In the genomic region with DNA sequence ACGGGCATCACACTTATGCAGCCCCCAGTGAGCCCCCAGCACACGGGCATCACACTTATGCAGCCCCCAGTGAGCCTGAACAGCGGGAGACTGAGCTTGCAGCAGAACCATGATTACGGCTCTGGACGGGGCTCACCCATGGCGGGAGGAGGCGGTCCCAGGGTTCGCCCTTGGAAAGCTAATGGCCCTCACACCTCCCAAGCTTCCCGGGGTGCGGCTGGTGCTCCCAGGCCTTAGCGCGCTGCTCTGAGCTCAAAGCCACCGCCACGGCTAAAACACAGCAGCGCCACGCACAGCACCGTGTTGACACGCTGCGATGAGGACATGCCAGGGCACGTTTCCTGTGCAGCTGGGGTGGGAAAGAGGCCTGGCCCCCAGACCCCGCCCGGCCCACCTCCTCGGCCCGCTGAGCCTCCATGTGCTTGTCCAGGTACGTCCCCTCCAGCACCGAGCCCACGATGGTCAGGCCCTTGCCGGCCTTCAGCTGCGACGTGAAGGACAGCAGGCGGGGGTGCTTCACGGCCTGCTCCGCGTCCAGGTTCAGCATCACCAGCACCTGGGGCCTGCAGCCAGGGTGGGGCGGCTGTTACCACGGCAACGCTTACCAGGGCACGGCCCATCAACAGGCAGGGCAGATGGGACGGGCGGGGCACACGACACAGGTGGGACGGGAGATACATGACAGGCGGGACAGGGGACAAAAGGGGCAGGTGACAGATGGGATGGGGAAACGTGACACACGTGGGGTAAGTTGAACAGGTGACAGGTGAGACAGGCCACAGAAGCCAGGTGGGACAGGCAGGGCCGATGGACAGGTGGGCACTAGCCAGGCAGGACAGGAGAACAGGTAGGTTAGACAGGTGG, we compare ENCODE assay signal across 2 cellular contexts.
TF ChIP-seq lines count a peak whose summit lies in the region.

No MANE protein-coding gene starts in this region.

TF ChIP-seq in IMR-90, 13 proteins besides CTCF, POLR2A, EP300 and RAD21:
- TF ChIP-seq SMC3 (IDR thresholded peaks at IDR 0.05; ENCODE audit: low read depth, low read length), result no peak

TF ChIP-seq in K562, 482 proteins besides CTCF, POLR2A, EP300 and RAD21:
- TF ChIP-seq POLR3A (IDR thresholded peaks at IDR 0.05; ENCODE audit: borderline replicate concordance, extremely low read depth, insufficient read depth, insufficient read length) (no peak), HNRNPH1 (optimal IDR thresholded peaks at IDR 0.05; ENCODE audit: low read depth, low read length) (no peak), ZEB2 (IDR thresholded peaks at IDR 0.05) (peak; percentile 53; the same call in 1 of the 2 replicates)
- TF ChIP-seq, protein P1, sequence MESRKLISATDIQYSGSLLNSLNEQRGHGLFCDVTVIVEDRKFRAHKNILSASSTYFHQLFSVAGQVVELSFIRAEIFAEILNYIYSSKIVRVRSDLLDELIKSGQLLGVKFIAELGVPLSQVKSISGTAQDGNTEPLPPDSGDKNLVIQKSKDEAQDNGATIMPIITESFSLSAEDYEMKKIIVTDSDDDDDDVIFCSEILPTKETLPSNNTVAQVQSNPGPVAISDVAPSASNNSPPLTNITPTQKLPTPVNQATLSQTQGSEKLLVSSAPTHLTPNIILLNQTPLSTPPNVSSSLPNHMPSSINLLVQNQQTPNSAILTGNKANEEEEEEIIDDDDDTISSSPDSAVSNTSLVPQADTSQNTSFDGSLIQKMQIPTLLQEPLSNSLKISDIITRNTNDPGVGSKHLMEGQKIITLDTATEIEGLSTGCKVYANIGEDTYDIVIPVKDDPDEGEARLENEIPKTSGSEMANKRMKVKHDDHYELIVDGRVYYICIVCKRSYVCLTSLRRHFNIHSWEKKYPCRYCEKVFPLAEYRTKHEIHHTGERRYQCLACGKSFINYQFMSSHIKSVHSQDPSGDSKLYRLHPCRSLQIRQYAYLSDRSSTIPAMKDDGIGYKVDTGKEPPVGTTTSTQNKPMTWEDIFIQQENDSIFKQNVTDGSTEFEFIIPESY (CRISPR knock-in tag; IDR thresholded peaks at IDR 0.05), result peak; percentile 75
- TF ChIP-seq, protein P2, sequence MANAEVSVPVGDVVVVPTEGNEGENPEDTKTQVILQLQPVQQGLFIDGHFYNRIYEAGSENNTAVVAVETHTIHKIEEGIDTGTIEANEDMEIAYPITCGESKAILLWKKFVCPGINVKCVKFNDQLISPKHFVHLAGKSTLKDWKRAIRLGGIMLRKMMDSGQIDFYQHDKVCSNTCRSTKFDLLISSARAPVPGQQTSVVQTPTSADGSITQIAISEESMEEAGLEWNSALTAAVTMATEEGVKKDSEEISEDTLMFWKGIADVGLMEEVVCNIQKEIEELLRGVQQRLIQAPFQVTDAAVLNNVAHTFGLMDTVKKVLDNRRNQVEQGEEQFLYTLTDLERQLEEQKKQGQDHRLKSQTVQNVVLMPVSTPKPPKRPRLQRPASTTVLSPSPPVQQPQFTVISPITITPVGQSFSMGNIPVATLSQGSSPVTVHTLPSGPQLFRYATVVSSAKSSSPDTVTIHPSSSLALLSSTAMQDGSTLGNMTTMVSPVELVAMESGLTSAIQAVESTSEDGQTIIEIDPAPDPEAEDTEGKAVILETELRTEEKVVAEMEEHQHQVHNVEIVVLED (CRISPR knock-in tag; IDR thresholded peaks at IDR 0.05), result no peak
